ENCODE assay signal across 8 cellular contexts in the genomic region with DNA sequence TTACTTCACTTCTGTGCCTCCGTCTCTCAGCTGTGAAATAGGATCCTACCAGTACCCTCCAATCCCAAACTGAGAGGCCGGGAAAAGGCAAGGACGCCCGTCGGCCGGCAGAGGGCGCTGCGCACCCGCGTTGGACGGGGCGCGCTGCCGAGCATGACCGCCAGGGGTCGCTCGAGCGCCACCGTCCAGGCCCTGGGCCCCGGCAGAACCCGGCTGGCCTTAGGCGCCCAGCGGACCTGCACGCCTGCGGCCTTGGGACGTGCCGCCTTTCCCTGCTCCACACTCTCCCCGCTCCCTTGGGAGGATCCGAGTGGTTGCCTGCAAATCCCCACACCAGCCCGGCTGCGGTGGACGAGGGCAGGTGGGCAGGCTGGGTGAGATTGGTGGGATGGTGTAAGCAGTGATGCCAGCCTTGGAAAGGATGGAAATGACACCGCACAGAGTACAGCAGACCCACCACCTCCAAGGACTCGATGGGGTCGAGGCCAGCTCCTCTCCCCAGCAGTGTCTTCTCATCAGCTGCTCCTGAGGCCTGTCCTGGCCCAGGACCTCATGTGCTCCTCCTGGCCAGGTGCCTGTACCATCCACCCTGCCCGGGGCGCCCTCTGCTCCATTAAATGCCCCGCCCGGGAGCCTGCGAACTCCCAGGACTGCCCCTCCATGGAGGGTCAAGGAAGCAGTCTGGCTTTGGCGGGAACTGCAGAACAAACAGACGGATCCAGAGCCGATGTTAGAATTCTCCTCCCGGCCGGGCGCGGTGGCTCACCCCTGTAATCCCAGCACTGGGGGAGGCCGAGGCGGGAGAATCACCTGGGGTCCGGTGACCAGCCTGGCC. TPM values are rescaled to one million over a fixed set of nuclear protein-coding genes. Genes with fewer than 3 reads are reported as not detected.
DNase-seq lines count a peak whose midpoint lies in the region; ATAC-seq and TF ChIP-seq lines count a peak whose summit lies in the region.

No MANE protein-coding gene starts in this region.

- no peak overlapping the region for H3K4me3 Mint-ChIP-seq in activated CD4-positive, alpha-beta T cell treated with anti-CD3 and anti-CD28 coated beads, Interleukin-2, amount 10 ng/mL, durations not matched to agents 7 days and 5 days

- no peak overlapping the region for H3K4me3 ChIP-seq in AG09309 (ENCODE audit: control insufficient read depth, low read depth, low read length)
- no peak overlapping the region for H3K4me3 ChIP-seq in right lobe of liver

- no peaks in the 10 kb centered on the region for H3K27me3 Mint-ChIP-seq in activated CD4-positive, alpha-beta T cell treated with anti-CD3 and anti-CD28 coated beads, Interleukin-2, amount 10 ng/mL, durations not matched to agents 7 days and 5 days

- H3K27me3 ChIP-seq in right lobe of liver = no peaks in the 10 kb centered on the region

- peak overlapping the region; percentile 28 for H3K27ac Mint-ChIP-seq in activated CD4-positive, alpha-beta T cell treated with anti-CD3 and anti-CD28 coated beads, Interleukin-2, amount 10 ng/mL, durations not matched to agents 7 days and 5 days

- intact Hi-C loops in right lobe of liver (cut with DNase I) = loop anchor here (5.0 to 10.0 kb wide), 3 partner anchors 180 to 512 kb away; a partner anchor contains a TSS

- peaks cover 6% of the 10 kb centered on the region for H3K9me3 Mint-ChIP-seq in activated CD4-positive, alpha-beta T cell treated with anti-CD3 and anti-CD28 coated beads, Interleukin-2, amount 10 ng/mL, durations not matched to agents 7 days and 5 days

- no peaks in the 10 kb centered on the region for H3K36me3 ChIP-seq in right lobe of liver

- TF ChIP-seq CTCF in AG09309 (IDR thresholded peaks at IDR 0.05; ENCODE audit: control insufficient read depth, insufficient read depth, low read depth, low read length, missing control alignments) = peak; percentile 94
- TF ChIP-seq CTCF in right lobe of liver (IDR thresholded peaks at IDR 0.05) = peak in 3 of 4 donors; percentile 100

- ATAC-seq in GM18870 (IDR thresholded peaks at IDR 0.05; ENCODE audit: unreplicated experiment) = peak; percentile 54
- peak; percentile 63 for ATAC-seq in HG03097 (IDR thresholded peaks at IDR 0.05; ENCODE audit: low FRiP score, unreplicated experiment)
- ATAC-seq in right lobe of liver = peak; percentile 96 to 100 (median 98)

- no peaks in the 10 kb centered on the region for H3K9me3 ChIP-seq in right lobe of liver

- no peak for TF ChIP-seq POLR2A in right lobe of liver (IDR thresholded peaks at IDR 0.05)

- 66% methylated on average over 13 of the region's 50 CpGs for WGBS in right lobe of liver (ENCODE audit: insufficient coverage, low coverage, low lambda C conversion rate, missing lambda C conversion rate)

- POLR2A ChIA-PET in activated CD4-positive, alpha-beta T cell treated with anti-CD3 and anti-CD28 coated beads, Interleukin-2, amount 10 ng/mL, durations not matched to agents 7 days and 5 days (lab: Charles Lee) = no interaction called here

- peaks cover 0 to 4% (median 0%) of the 10 kb centered on the region in 4 donors for H3K4me1 ChIP-seq in right lobe of liver

- peaks cover 62% of the 10 kb centered on the region for H3K4me1 Mint-ChIP-seq in activated CD4-positive, alpha-beta T cell treated with anti-CD3 and anti-CD28 coated beads, Interleukin-2, amount 10 ng/mL, durations not matched to agents 7 days and 5 days

- H3K36me3 Mint-ChIP-seq in activated CD4-positive, alpha-beta T cell treated with anti-CD3 and anti-CD28 coated beads, Interleukin-2, amount 10 ng/mL, durations not matched to agents 7 days and 5 days (ENCODE audit: low read depth) = peaks cover 3% of the 10 kb centered on the region

- DNase-seq in AG09309 (ENCODE audit: low read depth) = no peak
- DNase-seq in NCI-H2227 (lab: John Stamatoyannopoulos, UW; ENCODE audit: unreplicated experiment) = peak; percentile 80
- DNase-seq in activated CD4-positive, alpha-beta T cell treated with anti-CD3 and anti-CD28 coated beads, Interleukin-2, amount 10 ng/mL, durations not matched to agents 7 days and 5 days = peak; percentile 56
- peak; percentile 45 for DNase-seq in dedifferentiated amniotic fluid mesenchymal stem cell (ENCODE audit: extremely low spot score)
- peak; percentile 75 to 81 (median 76) for DNase-seq in right lobe of liver
- peak in 2 of 3 donors; percentile 55 to 64 for DNase-seq in stimulated activated CD4-positive, alpha-beta T cell treated with anti-CD3 and anti-CD28 coated beads, TNF-alpha, amount 100 ng/mL, for 1 hour (ENCODE audit: low read depth in 3 of 3, low spot score in 1 of 3)

- H3K27ac ChIP-seq in right lobe of liver = no peak overlapping the region

- CTCF ChIA-PET in activated CD4-positive, alpha-beta T cell treated with anti-CD3 and anti-CD28 coated beads, Interleukin-2, amount 10 ng/mL, durations not matched to agents 7 days and 5 days (lab: Charles Lee) = interaction anchor here (0.5 to 3.3 kb wide), 48 partner anchors 10 to 1296 kb away, joined by 3 to 31 read pairs (median 4); a partner anchor contains a TSS

RNA-seq across cellular contexts. Expression of a gene that starts 47.4 kb away (rescaled TPM):
- 100 to 1,000 TPM; 239 to 296 TPM for total RNA-seq in activated CD4-positive, alpha-beta T cell treated with anti-CD3 and anti-CD28 coated beads, Interleukin-2, amount 10 ng/mL, durations not matched to agents 7 days and 5 days
- 10 to 100 TPM; 21.9 to 41.8 (median 31.4) TPM for total RNA-seq in right lobe of liver

Comparison
In these comparisons a context has a peak if more than half of its experiments do, and no peak if none do; other contexts are left out.
1. RNA of a gene that starts 47.4 kb away (total RNA-seq): 239 to 296 TPM in activated CD4-positive, alpha-beta T cell treated with anti-CD3 and anti-CD28 coated beads, Interleukin-2, amount 10 ng/mL, durations not matched to agents 7 days and 5 days; 21.9 to 41.8 TPM in right lobe of liver; every median in the first group is over 4 times any median in the second.
2. Peak in every context shown above with its lines, with median percentiles within 50 percentile points of each other: ATAC-seq.